Comparison of ENCODE assay signal across 33 cellular contexts in the genomic region with DNA sequence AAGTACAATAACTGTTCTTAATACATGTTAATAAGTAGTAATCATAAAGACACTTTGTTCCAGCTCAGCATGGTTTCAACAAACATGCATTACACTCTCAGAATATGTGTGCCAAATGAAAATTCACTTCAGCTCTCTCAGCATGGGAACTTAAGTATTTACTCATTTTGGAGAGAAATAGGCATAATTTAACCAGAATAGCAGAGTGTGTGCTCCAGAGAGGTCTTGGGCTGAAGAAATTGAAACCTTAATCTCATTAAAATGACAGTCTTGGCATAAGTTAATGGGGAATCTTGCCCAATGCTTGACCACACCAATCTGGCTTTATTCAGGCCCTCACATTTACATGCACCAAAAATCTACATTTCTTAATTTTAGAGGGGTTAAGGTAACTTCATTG. TPM values are rescaled to one million over a fixed set of nuclear protein-coding genes. Genes with fewer than 3 reads are reported as not detected.
A peak's percentile ranks its signal among the peaks of the same experiment; 100 is the strongest.
DNase-seq lines count a peak whose midpoint lies in the region; ATAC-seq, FAIRE-seq and TF ChIP-seq lines count a peak whose summit lies in the region.
"Had no signal": no experiment of that assay in that cellular context is flagged by ENCODE, and none has a peak within 500 bp of the region (broad histone marks: within the 10 kb centered on the region; RNA-seq: fewer than 3 reads in every experiment).

No MANE protein-coding gene starts in this region.

- TF ChIP-seq POLR2A in IMR-90 (IDR thresholded peaks at IDR 0.05; ENCODE audit: low read depth, low read length) (no peak), K562 (conservative IDR thresholded peaks at IDR 0.05) (no peak), prostate gland (IDR thresholded peaks at IDR 0.05) (no peak)

- peak overlapping the region; percentile 8; the same call in 1 of the 2 replicates for H3K23ac ChIP-seq in IMR-90 (ENCODE audit: low read depth, low read length)

- no peak overlapping the region for H3K56ac ChIP-seq in IMR-90 (ENCODE audit: extremely low read depth, insufficient read depth, low read length)

- peak overlapping the region; percentile 92 for H2BK5ac ChIP-seq in IMR-90 (ENCODE audit: low read depth, low read length, poor library complexity, severe bottlenecking)

- H2AFZ ChIP-seq in IMR-90 (replicated peaks; ENCODE audit: low read length, poor library complexity) (no peak overlapping the region), K562 (ENCODE audit: low read depth, low read length) (peak overlapping the region; percentile 7; the same call in 1 of the 2 replicates)
- H2AFZ ChIP-seq: parathyroid adenoma had no signal

- ATAC-seq in IMR-90 (ENCODE audit: low read depth) (no peak), K562 (no peak), right cardiac atrium (peak; percentile 54 to 80), GM19328 (IDR thresholded peaks at IDR 0.05; ENCODE audit: unreplicated experiment) (no peak)
- ATAC-seq in activated naive CD8-positive, alpha-beta T cell treated with anti-CD3 and anti-CD28 coated beads, Interleukin-2, amount 50 U/mL, for 24 hours, result no peak
- ATAC-seq: activated CD4-positive, CD25-positive, alpha-beta regulatory T cell treated with anti-CD3 and anti-CD28 coated beads, Interleukin-2, amount 50 U/mL, for 24 hours; stimulated activated naive CD8-positive, alpha-beta T cell treated with anti-CD3 and anti-CD28 coated beads, Interleukin-15, Interleukin-2, amounts not matched to agents 100 U/mL and 50 U/mL, for 24 hours; upper lobe of right lung had no signal

- POLR2A ChIA-PET in IMR-90 (lab: Charles Lee; ENCODE audit: unreplicated experiment) (no interaction called here), K562 (lab: Yijun Ruan, JAX) (no interaction called here)

- H3K4me3 ChIP-seq in IMR-90 (ENCODE audit: insufficient read depth, low read depth, low read length) (no peak overlapping the region), K562 (no peak overlapping the region), right cardiac atrium (ENCODE audit: low read length) (no peak overlapping the region), prostate gland (no peak overlapping the region)
- H3K4me3 ChIP-seq: adrenal gland, spleen, upper lobe of right lung had no signal

- intact Hi-C loops in IMR-90 (cut with micrococcal nuclease), result no loop called here
- intact Hi-C loops in K562 (cut with micrococcal nuclease), result no loop called here
- intact Hi-C loops in right cardiac atrium (cut with DNase I), result no loop called here
- intact Hi-C loops in prostate gland (cut with DNase I), result no loop called here

- H3K4me2 ChIP-seq in IMR-90 (ENCODE audit: low read depth, low read length), result no peak overlapping the region
- no peak overlapping the region for H3K4me2 ChIP-seq in K562 (ENCODE audit: insufficient read depth, low read length)
- H3K4me2 ChIP-seq: SK-N-SH had no signal

- no peaks in the 10 kb centered on the region for H3K79me2 ChIP-seq in K562 (ENCODE audit: control insufficient read depth, insufficient read depth, low read length)
- H3K79me2 ChIP-seq: parathyroid adenoma had no signal

- no peaks in the 10 kb centered on the region for H3K4me1 Mint-ChIP-seq in activated naive CD8-positive, alpha-beta T cell treated with anti-CD3 and anti-CD28 coated beads, Interleukin-2, amount 50 U/mL, for 24 hours
- H3K4me1 Mint-ChIP-seq: activated CD4-positive, alpha-beta memory T cell treated with anti-CD3 and anti-CD28 coated beads, Interleukin-2, amount 10 ng/mL, durations not matched to agents 7 days and 5 days; CD4-positive, alpha-beta memory T cell had no signal

- peak overlapping the region; percentile 77; the same call in 1 of the 2 replicates for H2BK20ac ChIP-seq in IMR-90 (ENCODE audit: low read depth, low read length)

- H3K9me3 ChIP-seq in IMR-90 (ENCODE audit: control insufficient read depth, insufficient read depth, low read length) (no peaks in the 10 kb centered on the region), K562 (replicated peaks; ENCODE audit: control insufficient read depth, insufficient read depth, low read depth, low read length) (peaks cover 8% of the 10 kb centered on the region; the same call in 1 of the 2 replicates), right cardiac atrium (ENCODE audit: control insufficient read depth, low read length) (no peaks in the 10 kb centered on the region), prostate gland (no peaks in the 10 kb centered on the region)
- H3K9me3 ChIP-seq: adrenal gland, SK-N-SH, spleen, upper lobe of right lung had no signal

- no peak for FAIRE-seq in K562 (lab: Jason Lieb, UNC)
- FAIRE-seq: bronchial epithelial cell, TTC549 had no signal

- no peaks in the 10 kb centered on the region for H3K36me3 Mint-ChIP-seq in activated naive CD8-positive, alpha-beta T cell treated with anti-CD3 and anti-CD28 coated beads, Interleukin-2, amount 50 U/mL, for 24 hours (ENCODE audit: low read depth)
- H3K36me3 Mint-ChIP-seq: CD4-positive, alpha-beta memory T cell had no signal

- peak overlapping the region; percentile 69 for H2BK120ac ChIP-seq in IMR-90 (ENCODE audit: low read depth, low read length)

- H3K9me3 Mint-ChIP-seq in activated naive CD8-positive, alpha-beta T cell treated with anti-CD3 and anti-CD28 coated beads, Interleukin-2, amount 50 U/mL, for 24 hours, result no peaks in the 10 kb centered on the region
- H3K9me3 Mint-ChIP-seq: activated CD4-positive, alpha-beta memory T cell treated with anti-CD3 and anti-CD28 coated beads, Interleukin-2, amount 10 ng/mL, durations not matched to agents 7 days and 5 days; CD4-positive, alpha-beta memory T cell; T-helper 1 cell treated with Interleukin-12 subunit alpha and Interleukin-12 subunit beta and Interleukin-4 antibody, amounts not matched to agents 30 μg/mL and 1 μg/mL, for 36 hours had no signal

- no peak overlapping the region for H3K4me3 Mint-ChIP-seq in activated naive CD8-positive, alpha-beta T cell treated with anti-CD3 and anti-CD28 coated beads, Interleukin-2, amount 50 U/mL, for 24 hours
- H3K4me3 Mint-ChIP-seq: activated CD4-positive, alpha-beta memory T cell treated with anti-CD3 and anti-CD28 coated beads, Interleukin-2, amount 10 ng/mL, durations not matched to agents 7 days and 5 days; CD4-positive, alpha-beta memory T cell; T-helper 1 cell treated with Interleukin-12 subunit alpha and Interleukin-12 subunit beta and Interleukin-4 antibody, amounts not matched to agents 30 μg/mL and 1 μg/mL, for 36 hours had no signal

- TF ChIP-seq EP300 in K562 (IDR thresholded peaks at IDR 0.05; ENCODE audit: low read length), result no peak

- no peak overlapping the region for H3K9ac ChIP-seq in IMR-90 (ENCODE audit: low read depth, low read length)
- no peak overlapping the region for H3K9ac ChIP-seq in K562 (ENCODE audit: insufficient read depth in 1 of 2, low read depth in 2 of 2, low read length in 2 of 2)
- H3K9ac ChIP-seq: parathyroid adenoma, SK-N-SH had no signal

- peak overlapping the region; percentile 61 for H3K14ac ChIP-seq in IMR-90 (replicated peaks; ENCODE audit: low read depth, low read length)

- peak overlapping the region; percentile 63 for H3K18ac ChIP-seq in IMR-90 (ENCODE audit: low read depth, low read length)

- H3K27ac Mint-ChIP-seq in activated naive CD8-positive, alpha-beta T cell treated with anti-CD3 and anti-CD28 coated beads, Interleukin-2, amount 50 U/mL, for 24 hours, result no peak overlapping the region
- H3K27ac Mint-ChIP-seq: activated CD4-positive, alpha-beta memory T cell treated with anti-CD3 and anti-CD28 coated beads, Interleukin-2, amount 10 ng/mL, durations not matched to agents 7 days and 5 days; CD4-positive, alpha-beta memory T cell; T-helper 1 cell treated with Interleukin-12 subunit alpha and Interleukin-12 subunit beta and Interleukin-4 antibody, amounts not matched to agents 30 μg/mL and 1 μg/mL, for 36 hours had no signal

- H3K27ac ChIP-seq in IMR-90 (ENCODE audit: insufficient read depth, low read length) (peak overlapping the region; percentile 13; the same call in 1 of the 2 replicates), K562 (ENCODE audit: extremely low read depth, low read depth, low read length) (no peak overlapping the region), right cardiac atrium (ENCODE audit: low read length) (no peak overlapping the region), prostate gland (no peak overlapping the region)
- H3K27ac ChIP-seq: adrenal gland, HL-60, parathyroid adenoma, RWPE1, spleen, upper lobe of right lung had no signal

- H4K8ac ChIP-seq in IMR-90 (ENCODE audit: low read depth in 2 of 2, low read length in 2 of 2), result peak overlapping the region; percentile 55 to 61; a peak in 3 of 4 replicates

- TF ChIP-seq RAD21 in IMR-90 (IDR thresholded peaks at IDR 0.05; ENCODE audit: low read length) (no peak), K562 (CRISPR knock-in tag; conservative IDR thresholded peaks at IDR 0.05 in 1 of 2, IDR thresholded peaks at IDR 0.05 in 1 of 2) (no peak)

- peaks cover 2% of the 10 kb centered on the region for H3K27me3 Mint-ChIP-seq in activated naive CD8-positive, alpha-beta T cell treated with anti-CD3 and anti-CD28 coated beads, Interleukin-2, amount 50 U/mL, for 24 hours

- H4K20me1 ChIP-seq in IMR-90 (ENCODE audit: insufficient read depth, low read length), result no peaks in the 10 kb centered on the region
- no peaks in the 10 kb centered on the region for H4K20me1 ChIP-seq in K562 (replicated peaks; ENCODE audit: control insufficient read depth, insufficient read depth, low read length)

- H3K4me1 ChIP-seq in IMR-90 (ENCODE audit: control insufficient read depth, insufficient read depth, low read length) (peaks cover 8% of the 10 kb centered on the region), K562 (replicated peaks in 1 of 2; ENCODE audit: control insufficient read depth in 2 of 2, insufficient read depth in 2 of 2, low read length in 2 of 2) (no peaks in the 10 kb centered on the region; a peak in 2 of 5 replicates), right cardiac atrium (ENCODE audit: control insufficient read depth, insufficient read depth, low read length) (no peaks in the 10 kb centered on the region), prostate gland (replicated peaks) (no peaks in the 10 kb centered on the region)
- H3K4me1 ChIP-seq: adrenal gland, parathyroid adenoma, spleen, upper lobe of right lung had no signal

- H3K9me1 ChIP-seq in IMR-90 (ENCODE audit: insufficient read depth, low read length) (0 out of 2 replicates have a peak, but pooled peaks cover 2% of the 10 kb centered on the region), K562 (ENCODE audit: control insufficient read depth, insufficient read depth, low read length) (no peaks in the 10 kb centered on the region)

- peak overlapping the region; percentile 53; the same call in 2 of the 3 replicates for H2BK15ac ChIP-seq in IMR-90 (ENCODE audit: low read depth, low read length)

- TF ChIP-seq CTCF in IMR-90 (conservative IDR thresholded peaks at IDR 0.05; ENCODE audit: low read depth, low read length) (no peak), K562 (IDR thresholded peaks at IDR 0.05 in 2 of 3, conservative IDR thresholded peaks at IDR 0.05 in 1 of 3; ENCODE audit: insufficient read depth in 2 of 3, low read depth in 1 of 3, low read length in 3 of 3) (no peak), prostate gland (IDR thresholded peaks at IDR 0.05) (no peak)

- peak overlapping the region; percentile 71; the same call in 1 of the 2 replicates for H2AK5ac ChIP-seq in IMR-90 (ENCODE audit: low read depth, low read length)

- peak overlapping the region; percentile 22; the same call in 1 of the 2 replicates for H3K4ac ChIP-seq in IMR-90 (ENCODE audit: low read depth, low read length)

- H4K5ac ChIP-seq in IMR-90 (ENCODE audit: low read depth, low read length), result peak overlapping the region; percentile 56; the same call in 1 of the 2 replicates

- 0 out of 4 replicates have a peak, but pooled peaks cover 0 to 8% of the 10 kb centered on the region in 2 experiments for H3K79me1 ChIP-seq in IMR-90 (ENCODE audit: low read depth in 1 of 2, low read length in 2 of 2)

- BruUV-seq in IMR-90 (replicated peaks; lab: Mats Ljungman, UMichigan), result no TSS peak
- no TSS peak for BruUV-seq in K562 (replicated peaks; lab: Mats Ljungman, UMichigan)

- H3K36me3 ChIP-seq in IMR-90 (ENCODE audit: control insufficient read depth, insufficient read depth, low read length), result no peaks in the 10 kb centered on the region
- H3K36me3 ChIP-seq in K562 (ENCODE audit: control insufficient read depth, insufficient read depth, low read length), result no peaks in the 10 kb centered on the region
- no peaks in the 10 kb centered on the region for H3K36me3 ChIP-seq in prostate gland
- H3K36me3 ChIP-seq: adrenal gland, spleen, upper lobe of right lung had no signal

- peak overlapping the region; percentile 85 for H4K91ac ChIP-seq in IMR-90 (ENCODE audit: insufficient read depth, low read depth, low read length)

- dilution Hi-C loops in IMR-90 (cut with HindIII; ENCODE audit: low sequenced_read_pairs, unreplicated experiment), result no loop called here

- DNase-seq in AG20443 (ENCODE audit: low spot score) (peak; percentile 11), IMR-90 (no peak), K562 (ENCODE audit: extremely low read depth in 1 of 4, low spot score in 3 of 4) (no peak), right cardiac atrium (no peak), SHP77 (lab: John Stamatoyannopoulos, UW) (no peak), prostate gland (ENCODE audit: low spot score) (no peak)
- no peak for DNase-seq in activated naive CD8-positive, alpha-beta T cell treated with anti-CD3 and anti-CD28 coated beads, Interleukin-2, amount 50 U/mL, for 24 hours
- DNase-seq: activated CD4-positive, alpha-beta memory T cell treated with anti-CD3 and anti-CD28 coated beads, Interleukin-2, amount 10 ng/mL, durations not matched to agents 7 days and 5 days; activated CD8-positive, alpha-beta memory T cell treated with anti-CD3 and anti-CD28 coated beads, Interleukin-2, amount 50 U/mL, for 4 hours; activated naive CD4-positive, alpha-beta T cell treated with Interleukin-2 at 50 U/mL for 16 hours; adrenal gland; CD4-positive, alpha-beta memory T cell; hypothalamus; Kasumi-1; NCI-H1417 treated with DMSO at 0.1 percent for 48 hours; NCI-H2081 treated with DMSO at 0.1 percent for 48 hours; NCI-H345; NCI-H82; SK-N-SH; spleen; stimulated activated CD4-positive, alpha-beta T cell treated with anti-CD3 and anti-CD28 coated beads, Interleukin-2, amount 100 ng/mL, for 24 hours; stimulated activated naive CD8-positive, alpha-beta T cell treated with anti-CD3 and anti-CD28 coated beads, Interleukin-15, Interleukin-2, amounts not matched to agents 100 U/mL and 50 U/mL, for 24 hours; upper lobe of right lung had no signal

- CTCF ChIA-PET in IMR-90 (lab: Yijun Ruan, JAX), result interaction anchor here (2.2 kb wide), 1 partner anchor 67 kb away, joined by 6 read pairs; no protein-coding TSS in a partner anchor
- CTCF ChIA-PET in K562 (lab: Yijun Ruan, JAX; ENCODE audit: low intra/inter-chr PET ratio), result interaction anchor here (0.6 kb wide), 1 partner anchor 127 kb away, joined by 3 read pairs; a partner anchor contains a TSS

- H3K27me3 ChIP-seq in IMR-90 (ENCODE audit: control insufficient read depth, insufficient read depth, low read length) (no peaks in the 10 kb centered on the region), K562 (ENCODE audit: control insufficient read depth in 2 of 2, insufficient read depth in 2 of 2, low read length in 2 of 2) (no peaks in the 10 kb centered on the region), right cardiac atrium (ENCODE audit: control insufficient read depth, insufficient read depth) (no peaks in the 10 kb centered on the region), prostate gland (replicated peaks; ENCODE audit: insufficient read depth) (no peaks in the 10 kb centered on the region)
- H3K27me3 ChIP-seq: adrenal gland, spleen, upper lobe of right lung had no signal

- in situ Hi-C loops in IMR-90 (cut with MboI; ENCODE audit: low sequenced_read_pairs), result no loop called here
- in situ Hi-C loops in K562 (cut with MboI), result no loop called here

- no peak overlapping the region for H2AK9ac ChIP-seq in IMR-90 (replicated peaks; ENCODE audit: low read depth, low read length, poor library complexity)

RNA-seq across cellular contexts. Expression of a gene that starts 11.0 kb away (rescaled TPM):
- 261 and 277 TPM in 2 replicates for total RNA-seq in IMR-90 (2012; rRNA removed)
- 662 and 737 TPM in 2 replicates for polyA plus RNA-seq in IMR-90 (2012; rRNA removed)
- polyA plus RNA-seq in IMR-90 (2012; cell fraction: cytosol; rRNA removed), result 844 and 1,071 TPM in 2 replicates
- 528 and 743 TPM in 2 replicates for polyA plus RNA-seq in IMR-90 (2012; cell fraction: nucleus; rRNA removed; ENCODE audit: low replicate concordance)
- not detected in 2 replicates for total RNA-seq in K562 (2011; cell fraction: chromatin; rRNA removed; ENCODE audit: low replicate concordance)
- not detected in 2 replicates for total RNA-seq in K562 (2011; cell fraction: nucleolus; rRNA removed)
- not detected in 2 replicates for total RNA-seq in K562 (2011; cell fraction: nucleoplasm; rRNA removed)
- not detected in 2 replicates for total RNA-seq in K562 (2014; rRNA removed)
- total RNA-seq in K562 (2014; rRNA removed; fragmentation: Illumina TruSeq; extraction: Trizol), result not detected in 2 replicates
- total RNA-seq in K562 (2015; rRNA removed; fragmentation: Illumina TruSeq; extraction: Trizol), result not detected in 2 replicates
- total RNA-seq in K562 (2021), result 0.09 and 0.34 TPM in 2 replicates
- polyA plus RNA-seq in K562 (2011; rRNA removed), result not detected in 2 replicates
- polyA plus RNA-seq in K562 (2011; cell fraction: cytosol; rRNA removed), result 0.03 TPM in 1 of 2 replicates, not detected in the other
- polyA plus RNA-seq in K562 (2011; cell fraction: nucleus; rRNA removed), result not detected in 2 replicates
- 0.04 and 0.12 TPM in 2 replicates for polyA plus RNA-seq in K562 (2012)
- polyA plus RNA-seq in K562 (2014; fragmentation: Illumina TruSeq; extraction: Trizol), result not detected in 2 replicates
- under 1 TPM in 1 of 2 experiments, not detected in 1; 0.06 TPM for polyA plus RNA-seq in K562 (2014; fragmentation: Nextera tagmentation; extraction: Ambion mirVana)
- not detected in 2 replicates for polyA plus RNA-seq in K562 (2014; rRNA removed)
- polyA minus RNA-seq in K562 (2011; rRNA and poly(A)+ RNA removed), result not detected in 2 replicates
- 2.4 TPM in 1 of 2 replicates, not detected in the other for polyA minus RNA-seq in K562 (2011; cell fraction: cytosol; rRNA and poly(A)+ RNA removed)
- not detected in 2 replicates for polyA minus RNA-seq in K562 (2011; cell fraction: nucleus; rRNA and poly(A)+ RNA removed)
- 10 to 100 TPM in 3 of 4 donors, 1 to 10 TPM in 1; 9.5 to 28.4 (median 19.7) TPM for total RNA-seq in right cardiac atrium
- polyA plus RNA-seq in right cardiac atrium, result 8.4 TPM
- 1 to 10 TPM; 2.8 to 9.1 TPM for total RNA-seq in prostate gland
- total RNA-seq: CD4-positive, alpha-beta memory T cell; OCI-LY7 had no signal

RNA-seq across cellular contexts. Expression of a gene that starts 40.2 kb away (rescaled TPM):
- total RNA-seq in IMR-90 (2012; rRNA removed) (0.54 and 0.56 TPM in 2 replicates), K562 (2014; rRNA removed) (0.08 and 0.50 TPM in 2 replicates), K562 (2014; rRNA removed; fragmentation: Illumina TruSeq; extraction: Trizol) (0.45 and 0.47 TPM in 2 replicates), K562 (2015; rRNA removed; fragmentation: Illumina TruSeq; extraction: Trizol) (0.26 and 0.62 TPM in 2 replicates), K562 (2021) (0.16 and 0.25 TPM in 2 replicates), right cardiac atrium (under 1 TPM in 2 of 4 donors, not detected in 2; 0.25 to 0.32 TPM), prostate gland (1 to 10 TPM in 1 of 2 donors, not detected in 1; 1.7 TPM)
- polyA plus RNA-seq in IMR-90 (2012; rRNA removed) (0.19 and 0.24 TPM in 2 replicates), K562 (2011; rRNA removed) (0.31 and 0.45 TPM in 2 replicates), K562 (2014; fragmentation: Illumina TruSeq; extraction: Trizol) (0.22 and 0.31 TPM in 2 replicates), K562 (2014; fragmentation: Nextera tagmentation; extraction: Ambion mirVana) (under 1 TPM; 0.35 to 0.39 TPM), K562 (2014; rRNA removed) (0.13 and 0.21 TPM in 2 replicates), right cardiac atrium (not detected)
- polyA plus RNA-seq in IMR-90 (2012; cell fraction: cytosol; rRNA removed), result 0.02 and 0.13 TPM in 2 replicates
- 0.15 and 0.34 TPM in 2 replicates for polyA plus RNA-seq in IMR-90 (2012; cell fraction: nucleus; rRNA removed; ENCODE audit: low replicate concordance)
- 0.23 and 0.95 TPM in 2 replicates for total RNA-seq in K562 (2011; cell fraction: chromatin; rRNA removed; ENCODE audit: low replicate concordance)
- 0.17 and 0.79 TPM in 2 replicates for total RNA-seq in K562 (2011; cell fraction: nucleolus; rRNA removed)
- total RNA-seq in K562 (2011; cell fraction: nucleoplasm; rRNA removed), result 0.44 and 0.92 TPM in 2 replicates
- polyA plus RNA-seq in K562 (2011; cell fraction: cytosol; rRNA removed), result 0.12 and 0.21 TPM in 2 replicates
- polyA plus RNA-seq in K562 (2011; cell fraction: nucleus; rRNA removed), result 0.28 and 0.63 TPM in 2 replicates
- polyA plus RNA-seq in K562 (2012), result 0.08 and 0.39 TPM in 2 replicates
- polyA minus RNA-seq in K562 (2011; rRNA and poly(A)+ RNA removed), result 0.42 and 0.60 TPM in 2 replicates
- not detected in 2 replicates for polyA minus RNA-seq in K562 (2011; cell fraction: cytosol; rRNA and poly(A)+ RNA removed)
- polyA minus RNA-seq in K562 (2011; cell fraction: nucleus; rRNA and poly(A)+ RNA removed), result 0.27 and 0.44 TPM in 2 replicates
- total RNA-seq: activated CD4-positive, alpha-beta memory T cell treated with anti-CD3 and anti-CD28 coated beads, Interleukin-2, amount 10 ng/mL, durations not matched to agents 7 days and 5 days; OCI-LY7; upper lobe of right lung had no signal
- polyA plus RNA-seq: neural cell had no signal

Comparison
In these comparisons a context has a peak if more than half of its experiments do, and no peak if none do; other contexts are left out.
1. ATAC-seq: peak in right cardiac atrium (2 of 2); none in IMR-90 (single experiment), K562 (single experiment), activated naive CD8-positive, alpha-beta T cell treated with anti-CD3 and anti-CD28 coated beads, Interleukin-2, amount 50 U/mL, for 24 hours (single experiment) and GM19328 (single experiment).